ENCODE assay signal across 19 cellular contexts in the genomic region with DNA sequence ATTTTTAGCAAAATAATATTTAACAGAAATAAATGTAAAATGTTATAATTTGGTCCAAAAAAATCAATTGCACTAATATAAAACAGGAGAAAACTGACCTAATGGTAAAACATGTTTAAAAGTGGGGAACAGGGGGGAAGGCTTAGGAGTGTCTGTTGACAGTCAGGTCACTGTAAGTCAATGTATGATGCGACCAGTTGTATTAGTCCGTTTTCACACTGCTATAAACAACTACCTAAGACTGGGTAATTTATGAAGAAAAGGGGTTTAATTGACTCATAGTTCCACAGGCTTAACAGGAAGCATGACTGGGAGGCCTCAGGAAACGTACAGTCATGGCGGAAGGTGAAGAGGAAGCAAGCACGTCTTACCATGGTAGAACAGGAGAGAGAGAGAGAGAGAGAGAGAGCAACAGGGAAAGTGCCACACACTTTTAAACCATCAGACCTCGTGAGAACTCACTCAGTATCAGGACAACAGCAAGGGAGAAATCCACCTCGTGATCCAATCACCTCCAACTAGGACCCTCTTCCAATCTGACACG. TPM values are rescaled to one million over a fixed set of nuclear protein-coding genes. Genes with fewer than 3 reads are reported as not detected.
DNase-seq lines count a peak whose midpoint lies in the region; ATAC-seq lines count a peak whose summit lies in the region.
"Had no signal": no experiment of that assay in that cellular context is flagged by ENCODE, and none has a peak within 500 bp of the region (broad histone marks: within the 10 kb centered on the region; RNA-seq: fewer than 3 reads in every experiment).

No MANE protein-coding gene starts in this region.

- intact Hi-C loops in activated CD4-positive, alpha-beta memory T cell treated with anti-CD3 and anti-CD28 coated beads for 36 hours (cut with micrococcal nuclease), result no loop called here

- POLR2A ChIA-PET in activated CD4-positive, alpha-beta memory T cell treated with anti-CD3 and anti-CD28 coated beads for 36 hours (lab: Charles Lee), result no interaction called here

- no peaks in the 10 kb centered on the region for H3K9me3 Mint-ChIP-seq in activated CD4-positive, alpha-beta memory T cell treated with anti-CD3 and anti-CD28 coated beads for 36 hours
- H3K9me3 Mint-ChIP-seq: CD8-positive, alpha-beta memory T cell had no signal

- H3K27ac Mint-ChIP-seq in activated CD4-positive, alpha-beta memory T cell treated with anti-CD3 and anti-CD28 coated beads for 36 hours, result no peak overlapping the region
- H3K27ac Mint-ChIP-seq: IgD-negative memory B cell, T-helper 17 cell had no signal

- H3K36me3 Mint-ChIP-seq in activated CD4-positive, alpha-beta memory T cell treated with anti-CD3 and anti-CD28 coated beads for 36 hours, result no peaks in the 10 kb centered on the region
- H3K36me3 Mint-ChIP-seq: IgD-negative memory B cell had no signal

- no peaks in the 10 kb centered on the region for H3K27me3 Mint-ChIP-seq in activated CD4-positive, alpha-beta memory T cell treated with anti-CD3 and anti-CD28 coated beads for 36 hours
- H3K27me3 Mint-ChIP-seq: IgD-negative memory B cell, progenitor cell of endocrine pancreas, T-helper 17 cell had no signal

- CTCF ChIA-PET in activated CD4-positive, alpha-beta memory T cell treated with anti-CD3 and anti-CD28 coated beads for 36 hours (lab: Charles Lee), result no interaction called here

- H3K4me3 Mint-ChIP-seq in activated CD4-positive, alpha-beta memory T cell treated with anti-CD3 and anti-CD28 coated beads for 36 hours, result no peak overlapping the region
- H3K4me3 Mint-ChIP-seq: CD8-positive, alpha-beta memory T cell; IgD-negative memory B cell; T-helper 17 cell had no signal

- H3K4me1 Mint-ChIP-seq in activated CD4-positive, alpha-beta memory T cell treated with anti-CD3 and anti-CD28 coated beads for 36 hours (ENCODE audit: low read depth), result peaks cover 5% of the 10 kb centered on the region
- H3K4me1 Mint-ChIP-seq: CD8-positive, alpha-beta memory T cell; IgD-negative memory B cell; T-helper 17 cell had no signal

- DNase-seq in CD1c-positive myeloid dendritic cell (ENCODE audit: extremely low spot score) (peak; percentile 3), HCEC 1CT (peak; percentile 23), lung microvascular endothelial cell (ENCODE audit: low read depth in 2 of 2) (peak; percentile 72 to 97), NCI-H510A treated with DMSO at 0.1 percent for 48 hours (lab: John Stamatoyannopoulos, UW) (no peak), NCI-H2029 treated with DMSO at 0.1 percent for 48 hours (lab: John Stamatoyannopoulos, UW) (no peak)
- DNase-seq in activated CD4-positive, alpha-beta memory T cell treated with anti-CD3 and anti-CD28 coated beads for 36 hours, result peak; percentile 26
- DNase-seq: activated CD4-positive, alpha-beta T cell treated with anti-CD3 and anti-CD28 coated beads, Interleukin-2, amount 50 U/mL, for 4 hours; activated effector memory CD4-positive, alpha-beta T cell treated with anti-CD3 and anti-CD28 coated beads, Interleukin-2, amount 50 U/mL, for 16 hours; CD8-positive, alpha-beta memory T cell; glutamatergic neuron; kidney glomerular epithelial cell; NCI-H146; NCI-H446 treated with DMSO at 0.1 percent for 48 hours; Peyer's patch; T-helper 17 cell; uterus had no signal

- no peak for ATAC-seq in GM21529 (IDR thresholded peaks at IDR 0.05; ENCODE audit: unreplicated experiment)
- ATAC-seq: T-helper 17 cell had no signal

RNA-seq across cellular contexts. Expression of gene PLAC1, which starts 13.0 kb away (rescaled TPM):
- total RNA-seq in activated CD4-positive, alpha-beta memory T cell treated with anti-CD3 and anti-CD28 coated beads for 36 hours, result under 1 TPM in 1 of 2 experiments, not detected in 1; 0.31 TPM
- total RNA-seq in lung microvascular endothelial cell, result under 0.01 TPM in 1 of 2 replicates, not detected in the other
- total RNA-seq: CD8-positive, alpha-beta memory T cell; Peyer's patch; progenitor cell of endocrine pancreas; T-helper 17 cell had no signal

Comparison
In these comparisons a context has a peak if more than half of its experiments do, and no peak if none do; other contexts are left out.
1. DNase-seq: peak in CD1c-positive myeloid dendritic cell (single experiment), HCEC 1CT (single experiment), activated CD4-positive, alpha-beta memory T cell treated with anti-CD3 and anti-CD28 coated beads for 36 hours (single experiment) and lung microvascular endothelial cell (2 of 2); none in NCI-H510A treated with DMSO at 0.1 percent for 48 hours (single experiment) and NCI-H2029 treated with DMSO at 0.1 percent for 48 hours (single experiment).